ENCODE assay signal across 7 cellular contexts in genomic region chr1:81803423-81804103, GRCh38.
DNase-seq lines count a peak whose midpoint lies in the region; ATAC-seq and TF ChIP-seq lines count a peak whose summit lies in the region.

No MANE protein-coding gene starts in this region.

- in situ Hi-C loops in astrocyte of the cerebellum (cut with HindIII; ENCODE audit: low sequenced_read_pairs) = no loop called here

- no peaks in the 10 kb centered on the region for H3K36me3 Mint-ChIP-seq in activated naive CD8-positive, alpha-beta T cell treated with anti-CD3 and anti-CD28 coated beads, Interleukin-2, amount 50 U/mL, for 24 hours (ENCODE audit: low read depth)

- H3K27me3 Mint-ChIP-seq in activated naive CD8-positive, alpha-beta T cell treated with anti-CD3 and anti-CD28 coated beads, Interleukin-2, amount 50 U/mL, for 24 hours = peaks cover 55% of the 10 kb centered on the region

- no peak overlapping the region for H3K4me3 Mint-ChIP-seq in activated naive CD8-positive, alpha-beta T cell treated with anti-CD3 and anti-CD28 coated beads, Interleukin-2, amount 50 U/mL, for 24 hours

- H3K4me1 ChIP-seq in HUES48 (ENCODE audit: control insufficient read depth, insufficient read depth, low read length) (peaks cover 53% of the 10 kb centered on the region), iPS-20b (ENCODE audit: insufficient read depth, low read length) (peaks cover 42% of the 10 kb centered on the region)

- no peaks in the 10 kb centered on the region for H3K9me3 Mint-ChIP-seq in activated naive CD8-positive, alpha-beta T cell treated with anti-CD3 and anti-CD28 coated beads, Interleukin-2, amount 50 U/mL, for 24 hours

- H3K9ac ChIP-seq in HUES48 (ENCODE audit: low read depth, low read length) = peak overlapping the region; percentile 62; the same call in 1 of the 2 replicates
- H3K9ac ChIP-seq in iPS-20b (ENCODE audit: low read depth, low read length) = peak overlapping the region; percentile 89; the same call in 1 of the 2 replicates

- no peak overlapping the region for H3K27ac Mint-ChIP-seq in activated naive CD8-positive, alpha-beta T cell treated with anti-CD3 and anti-CD28 coated beads, Interleukin-2, amount 50 U/mL, for 24 hours

- H3K27me3 ChIP-seq in HUES48 (ENCODE audit: control insufficient read depth, insufficient read depth, low read length) (no peaks in the 10 kb centered on the region), iPS-20b (ENCODE audit: insufficient read depth, low read length) (no peaks in the 10 kb centered on the region)

- H3K36me3 ChIP-seq in HUES48 (ENCODE audit: control insufficient read depth, insufficient read depth, low read length) = no peaks in the 10 kb centered on the region
- H3K36me3 ChIP-seq in iPS-20b (ENCODE audit: insufficient read depth, low read depth, low read length) = no peaks in the 10 kb centered on the region

- ATAC-seq in HG02870 (IDR thresholded peaks at IDR 0.05; ENCODE audit: unreplicated experiment) (no peak), HG03520 (IDR thresholded peaks at IDR 0.05; ENCODE audit: unreplicated experiment) (no peak)
- ATAC-seq in activated naive CD8-positive, alpha-beta T cell treated with anti-CD3 and anti-CD28 coated beads, Interleukin-2, amount 50 U/mL, for 24 hours = no peak

- H3K4me1 Mint-ChIP-seq in activated naive CD8-positive, alpha-beta T cell treated with anti-CD3 and anti-CD28 coated beads, Interleukin-2, amount 50 U/mL, for 24 hours = peaks cover 6% of the 10 kb centered on the region

- H3K27ac ChIP-seq in HUES48 (ENCODE audit: low read depth, low read length) (peak overlapping the region; percentile 86), iPS-20b (ENCODE audit: low read length) (no peak overlapping the region)

- H3K9me3 ChIP-seq in HUES48 (ENCODE audit: control insufficient read depth, insufficient read depth, low read length) (no peaks in the 10 kb centered on the region), iPS-20b (ENCODE audit: insufficient read depth, low read depth, low read length) (no peaks in the 10 kb centered on the region)

- DNase-seq in astrocyte of the cerebellum (ENCODE audit: low read depth) (no peak), superior temporal gyrus (ENCODE audit: extremely low spot score) (peak; percentile 28)
- DNase-seq in activated naive CD8-positive, alpha-beta T cell treated with anti-CD3 and anti-CD28 coated beads, Interleukin-2, amount 50 U/mL, for 24 hours = no peak

- H3K4me3 ChIP-seq in HUES48 (ENCODE audit: low read depth, low read length) (peak overlapping the region; percentile 99), astrocyte of the cerebellum (ENCODE audit: low read depth, low read length) (peak overlapping the region; percentile 83), iPS-20b (ENCODE audit: low read length) (peak overlapping the region; percentile 99)

- TF ChIP-seq CTCF in astrocyte of the cerebellum (IDR thresholded peaks at IDR 0.05; ENCODE audit: low read depth, low read length, missing control alignments) = no peak
